9 cellular contexts compared by ENCODE assay signal in genomic region chr19:17865364-17866311, GRCh38.
DNase-seq lines count a peak whose midpoint lies in the region.
"Had no signal": no experiment of that assay in that cellular context is flagged by ENCODE, and none has a peak within 500 bp of the region (broad histone marks: within the 10 kb centered on the region; RNA-seq: fewer than 3 reads in every experiment).

No MANE protein-coding gene starts in this region.

- H3K27ac ChIP-seq in epithelial cell of prostate: peak overlapping the region; percentile 74

- peak; percentile 19 for DNase-seq in stimulated activated naive CD4-positive, alpha-beta T cell treated with Interleukin-2 at 50 U/mL for 16 hours (lab: John Stamatoyannopoulos, UW)
- DNase-seq in stimulated activated naive CD4-positive, alpha-beta T cell (lab: John Stamatoyannopoulos, UW): no peak
- DNase-seq in RPMI8226: peak; percentile 33
- DNase-seq in epithelial cell of prostate (ENCODE audit: low read depth, low spot score): no peak
- no peak for DNase-seq in epidermal melanocyte (ENCODE audit: insufficient read length, low spot score)
- DNase-seq in CD1c-positive myeloid dendritic cell (ENCODE audit: extremely low spot score): no peak
- no peak for DNase-seq in kidney glomerular epithelial cell (lab: John Stamatoyannopoulos, UW)
- no peak for DNase-seq in hepatic stellate cell (ENCODE audit: low spot score)
- DNase-seq: effector CD8-positive, alpha-beta T cell had no signal

Comparison
In these comparisons a context has a peak if more than half of its experiments do, and no peak if none do; other contexts are left out.
1. DNase-seq: peak in stimulated activated naive CD4-positive, alpha-beta T cell treated with Interleukin-2 at 50 U/mL for 16 hours (single experiment) and RPMI8226 (single experiment); none in stimulated activated naive CD4-positive, alpha-beta T cell (0 of 6), epithelial cell of prostate (single experiment), epidermal melanocyte (single experiment), CD1c-positive myeloid dendritic cell (single experiment), kidney glomerular epithelial cell (single experiment) and hepatic stellate cell (single experiment).